Comparison of ENCODE assay signal across 11 cellular contexts in the genomic region with DNA sequence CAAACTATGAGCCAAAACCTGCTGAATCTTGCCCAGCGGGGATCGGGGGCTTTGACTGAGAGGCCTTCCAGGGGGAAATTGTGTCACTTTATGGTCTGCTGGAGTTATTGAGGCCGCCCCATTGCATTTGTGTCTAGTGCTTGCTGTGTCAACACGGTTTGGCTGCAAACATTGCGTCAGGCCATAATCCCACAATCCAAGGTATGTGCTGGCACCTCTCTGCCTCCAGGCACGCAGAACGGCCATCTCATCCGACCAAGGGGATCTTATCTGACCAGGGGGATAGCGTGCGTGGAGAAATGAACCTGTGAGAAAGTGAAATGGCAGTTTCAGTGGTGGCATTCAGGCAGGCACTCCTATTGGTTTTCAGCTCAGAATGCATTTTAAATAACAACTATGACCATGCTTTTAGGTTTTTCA. TPM values are rescaled to one million over a fixed set of nuclear protein-coding genes. Genes with fewer than 3 reads are reported as not detected.
DNase-seq lines count a peak whose midpoint lies in the region; ATAC-seq and TF ChIP-seq lines count a peak whose summit lies in the region.
"Had no signal": no experiment of that assay in that cellular context is flagged by ENCODE, and none has a peak within 500 bp of the region (broad histone marks: within the 10 kb centered on the region; RNA-seq: fewer than 3 reads in every experiment).

No MANE protein-coding gene starts in this region.

- CTCF ChIA-PET in IMR-90 (lab: Yijun Ruan, JAX): no interaction called here

- H4K91ac ChIP-seq in IMR-90 (ENCODE audit: insufficient read depth, low read depth, low read length): no peak overlapping the region

- no peak overlapping the region for H3K4me3 ChIP-seq in IMR-90 (ENCODE audit: insufficient read depth, low read depth, low read length)
- H3K4me3 ChIP-seq in lower lobe of right lung: no peak overlapping the region
- H3K4me3 ChIP-seq: upper lobe of left lung had no signal

- 100% methylated on average over 1 of the region's 10 CpGs; no CpG with 5 or more reads in 1 of the 2 experiments for WGBS in IMR-90 (ENCODE audit: extremely low coverage in 2 of 2, insufficient read length in 1 of 2), 2 experiments

- POLR2A ChIA-PET in IMR-90 (lab: Charles Lee; ENCODE audit: unreplicated experiment): interaction anchor here (0.5 kb wide), 1 partner anchor 1728 kb away, joined by 4 read pairs; no protein-coding TSS in a partner anchor

- no TSS peak for BruUV-seq in IMR-90 (replicated peaks; lab: Mats Ljungman, UMichigan)

- ATAC-seq in GM18868 (IDR thresholded peaks at IDR 0.05; ENCODE audit: unreplicated experiment) (peak; percentile 57), HG02588 (IDR thresholded peaks at IDR 0.05; ENCODE audit: unreplicated experiment) (peak; percentile 33), IMR-90 (ENCODE audit: low read depth) (no peak), lower lobe of right lung (peak; percentile 63 to 89), HG03097 (IDR thresholded peaks at IDR 0.05; ENCODE audit: low FRiP score, unreplicated experiment) (no peak)
- no peak for ATAC-seq in activated T-cell treated with anti-CD3 and anti-CD28 coated beads, Interleukin-2, amount 50 U/mL, for 72 hours (replicated peaks in 1 of 2)

- no peaks in the 10 kb centered on the region for H3K36me3 Mint-ChIP-seq in activated T-cell treated with anti-CD3 and anti-CD28 coated beads, Interleukin-2, amount 50 U/mL, for 72 hours (ENCODE audit: insufficient read depth in 2 of 2)

- H3K9me3 Mint-ChIP-seq in activated T-cell treated with anti-CD3 and anti-CD28 coated beads, Interleukin-2, amount 50 U/mL, for 72 hours: no peaks in the 10 kb centered on the region
- H3K9me3 Mint-ChIP-seq: central memory CD8-positive, alpha-beta T cell had no signal

- H2AK9ac ChIP-seq in IMR-90 (replicated peaks; ENCODE audit: low read depth, low read length, poor library complexity): no peak overlapping the region

- no peak for TF ChIP-seq POLR2A in IMR-90 (IDR thresholded peaks at IDR 0.05; ENCODE audit: low read depth, low read length)

- no peaks in the 10 kb centered on the region for H3K79me1 ChIP-seq in IMR-90 (ENCODE audit: low read depth in 1 of 2, low read length in 2 of 2)

- no peak overlapping the region for H2BK5ac ChIP-seq in IMR-90 (ENCODE audit: low read depth, low read length, poor library complexity, severe bottlenecking)

- in situ Hi-C loops in IMR-90 (cut with MboI; ENCODE audit: low sequenced_read_pairs): loop anchor here (10.0 kb wide), 1 partner anchor 294 kb away; no protein-coding TSS in a partner anchor

- H2BK20ac ChIP-seq in IMR-90 (ENCODE audit: low read depth, low read length): no peak overlapping the region

- H4K5ac ChIP-seq in IMR-90 (ENCODE audit: low read depth, low read length): no peak overlapping the region

- H3K4me3 Mint-ChIP-seq in activated T-cell treated with anti-CD3 and anti-CD28 coated beads, Interleukin-2, amount 50 U/mL, for 72 hours: no peak overlapping the region
- H3K4me3 Mint-ChIP-seq: central memory CD8-positive, alpha-beta T cell had no signal

- H2AK5ac ChIP-seq in IMR-90 (ENCODE audit: low read depth, low read length): no peak overlapping the region

- no peak overlapping the region for H3K4me2 ChIP-seq in IMR-90 (ENCODE audit: low read depth, low read length)

- TF ChIP-seq CTCF in IMR-90 (conservative IDR thresholded peaks at IDR 0.05; ENCODE audit: low read depth, low read length): no peak
- no peak for TF ChIP-seq CTCF in lower lobe of right lung (IDR thresholded peaks at IDR 0.05)

- H3K27me3 Mint-ChIP-seq in activated T-cell treated with anti-CD3 and anti-CD28 coated beads, Interleukin-2, amount 50 U/mL, for 72 hours (ENCODE audit: low read depth): no peaks in the 10 kb centered on the region

- DNase-seq in IMR-90 (no peak), lower lobe of right lung (no peak), GOT3 (lab: John Stamatoyannopoulos, UW) (no peak), OCI-M1 (lab: John Stamatoyannopoulos, UW) (no peak)
- no peak for DNase-seq in activated T-cell treated with anti-CD3 and anti-CD28 coated beads, Interleukin-2, amount 50 U/mL, for 72 hours
- DNase-seq: NCI-H1694 had no signal

- no peak for TF ChIP-seq RAD21 in IMR-90 (IDR thresholded peaks at IDR 0.05; ENCODE audit: low read length)

- H3K4me1 ChIP-seq in IMR-90 (ENCODE audit: control insufficient read depth, insufficient read depth, low read length): no peaks in the 10 kb centered on the region
- H3K4me1 ChIP-seq in lower lobe of right lung: peaks cover 18% of the 10 kb centered on the region

- H3K4ac ChIP-seq in IMR-90 (ENCODE audit: low read depth, low read length): no peak overlapping the region

- H4K20me1 ChIP-seq in IMR-90 (ENCODE audit: insufficient read depth, low read length): no peaks in the 10 kb centered on the region

- H3K9me3 ChIP-seq in IMR-90 (ENCODE audit: control insufficient read depth, insufficient read depth, low read length) (no peaks in the 10 kb centered on the region), lower lobe of right lung (no peaks in the 10 kb centered on the region)
- H3K9me3 ChIP-seq: upper lobe of left lung had no signal

- no peak overlapping the region for H3K23ac ChIP-seq in IMR-90 (ENCODE audit: low read depth, low read length)

- H3K56ac ChIP-seq in IMR-90 (ENCODE audit: extremely low read depth, insufficient read depth, low read length): no peak overlapping the region

- H4K8ac ChIP-seq in IMR-90 (ENCODE audit: low read depth in 2 of 2, low read length in 2 of 2): no peak overlapping the region

- H2BK120ac ChIP-seq in IMR-90 (ENCODE audit: low read depth, low read length): no peak overlapping the region

- no peak overlapping the region for H3K9ac ChIP-seq in IMR-90 (ENCODE audit: low read depth, low read length)

- no peak overlapping the region for H3K18ac ChIP-seq in IMR-90 (ENCODE audit: low read depth, low read length)

- H3K9me1 ChIP-seq in IMR-90 (ENCODE audit: insufficient read depth, low read length): no peaks in the 10 kb centered on the region

- H3K27ac Mint-ChIP-seq in activated T-cell treated with anti-CD3 and anti-CD28 coated beads, Interleukin-2, amount 50 U/mL, for 72 hours: no peak overlapping the region

- H3K36me3 ChIP-seq in IMR-90 (ENCODE audit: control insufficient read depth, insufficient read depth, low read length) (no peaks in the 10 kb centered on the region), lower lobe of right lung (no peaks in the 10 kb centered on the region)
- H3K36me3 ChIP-seq: upper lobe of left lung had no signal

- dilution Hi-C loops in IMR-90 (cut with HindIII; ENCODE audit: low sequenced_read_pairs, unreplicated experiment): no loop called here

- H3K27me3 ChIP-seq in IMR-90 (ENCODE audit: control insufficient read depth, insufficient read depth, low read length): peaks cover 2% of the 10 kb centered on the region; the same call in 1 of the 2 replicates
- H3K27me3 ChIP-seq in lower lobe of right lung (ENCODE audit: low read depth): no peaks in the 10 kb centered on the region
- H3K27me3 ChIP-seq: upper lobe of left lung had no signal

- intact Hi-C loops in IMR-90 (cut with micrococcal nuclease): no loop called here
- intact Hi-C loops in lower lobe of right lung (cut with DNase I): loop anchor here (5.0 kb wide), 1 partner anchor 542 kb away; no protein-coding TSS in a partner anchor

- H3K27ac ChIP-seq in IMR-90 (ENCODE audit: insufficient read depth, low read length) (no peak overlapping the region), lower lobe of right lung (no peak overlapping the region)

- H2BK15ac ChIP-seq in IMR-90 (ENCODE audit: low read depth, low read length): no peak overlapping the region

- H3K14ac ChIP-seq in IMR-90 (replicated peaks; ENCODE audit: low read depth, low read length): no peak overlapping the region

- peak overlapping the region; percentile 23 for H2AFZ ChIP-seq in IMR-90 (replicated peaks; ENCODE audit: low read length, poor library complexity)

- H3K4me1 Mint-ChIP-seq in activated T-cell treated with anti-CD3 and anti-CD28 coated beads, Interleukin-2, amount 50 U/mL, for 72 hours (ENCODE audit: low read depth): no peaks in the 10 kb centered on the region

TF ChIP-seq in IMR-90, 13 proteins besides CTCF, POLR2A, EP300 and RAD21:
- TF ChIP-seq BHLHE40 (IDR thresholded peaks at IDR 0.05; ENCODE audit: low read depth, low read length): no peak
- TF ChIP-seq RCOR1 (IDR thresholded peaks at IDR 0.05; ENCODE audit: insufficient replicate concordance, low read length): no peak
- TF ChIP-seq MXI1 (IDR thresholded peaks at IDR 0.05; ENCODE audit: borderline replicate concordance, low read depth, low read length): no peak

RNA-seq across cellular contexts. Expression of gene LYPD6B, which starts 18.1 kb away (rescaled TPM):
- total RNA-seq in IMR-90 (2012; rRNA removed) (under 0.01 TPM in 1 of 2 replicates, not detected in the other), lower lobe of right lung (2.0 TPM)
- 0.05 and 0.16 TPM in 2 replicates for polyA plus RNA-seq in IMR-90 (2012; rRNA removed)
- 0.19 TPM in 1 of 2 replicates, not detected in the other for polyA plus RNA-seq in IMR-90 (2012; cell fraction: cytosol; rRNA removed)
- 0.08 and 0.21 TPM in 2 replicates for polyA plus RNA-seq in IMR-90 (2012; cell fraction: nucleus; rRNA removed; ENCODE audit: low replicate concordance)
- total RNA-seq in activated T-cell treated with anti-CD3 and anti-CD28 coated beads, Interleukin-2, amount 50 U/mL, for 72 hours: not detected

Comparison
In these comparisons a context has a peak if more than half of its experiments do, and no peak if none do; other contexts are left out.
1. ATAC-seq: peak in GM18868 (single experiment), HG02588 (single experiment) and lower lobe of right lung (2 of 2); none in IMR-90 (single experiment), activated T-cell treated with anti-CD3 and anti-CD28 coated beads, Interleukin-2, amount 50 U/mL, for 72 hours (0 of 2) and HG03097 (single experiment).